1 cellular context compared by ENCODE assay signal in the genomic region with DNA sequence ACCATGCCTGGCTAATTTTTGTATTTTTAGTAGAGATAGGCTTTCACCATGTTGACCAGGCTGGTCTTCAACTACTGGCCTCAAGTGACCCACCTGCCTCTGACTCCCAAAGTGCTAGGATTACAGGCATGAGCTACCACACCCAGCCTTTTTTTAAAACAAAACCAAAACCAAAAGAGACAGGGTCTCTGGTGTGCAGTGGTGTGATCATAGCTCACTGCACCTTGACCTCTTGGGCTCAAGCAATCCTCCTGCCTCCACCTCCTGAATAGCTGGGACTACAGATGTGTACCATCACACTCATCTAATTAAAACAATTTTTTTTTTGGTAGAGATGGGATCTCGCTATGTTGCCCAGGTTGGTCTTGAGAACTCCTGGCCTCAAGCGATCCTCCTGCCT.
TF ChIP-seq lines count a peak whose summit lies in the region.

No MANE protein-coding gene starts in this region.

TF ChIP-seq in HEK293T, 16 proteins besides CTCF, POLR2A, EP300 and RAD21:
- TF ChIP-seq ELF4 (IDR thresholded peaks at IDR 0.05) (no peak), PKNOX1 (IDR thresholded peaks at IDR 0.05) (no peak)
